Comparison of ENCODE assay signal across 20 cellular contexts in genomic region chr5:152568101-152568500, GRCh38.
"Had no signal": no experiment of that assay in that cellular context is flagged by ENCODE, and none has a peak within 500 bp of the region (broad histone marks: within the 10 kb centered on the region; RNA-seq: fewer than 3 reads in every experiment).

No MANE protein-coding gene starts in this region.

- H3K4me3 ChIP-seq: gastroesophageal sphincter, lung, prostate gland, suprapubic skin, vagina had no signal

- H3K36me3 ChIP-seq: brain microvascular endothelial cell, gastroesophageal sphincter, prostate gland, suprapubic skin, vagina had no signal

- H3K27me3 ChIP-seq: brain microvascular endothelial cell, gastroesophageal sphincter, suprapubic skin, vagina had no signal

- FAIRE-seq: islet of Langerhans had no signal

- H3K27ac ChIP-seq: brain microvascular endothelial cell, gastroesophageal sphincter, prostate gland, suprapubic skin, vagina had no signal

- H3K9me3 ChIP-seq: gastroesophageal sphincter, prostate gland, suprapubic skin, vagina had no signal

- DNase-seq: activated CD4-positive, alpha-beta T cell treated with anti-CD3 and anti-CD28 coated beads for 36 hours; activated CD8-positive, alpha-beta memory T cell treated with anti-CD3 and anti-CD28 coated beads, Interleukin-2, amount 50 U/mL, for 4 hours; activated naive CD4-positive, alpha-beta T cell treated with anti-CD3 and anti-CD28 coated beads for 36 hours; activated T-cell treated with anti-CD3 and anti-CD28 coated beads, Interleukin-2, amount 50 U/mL, for 4 hours; brain microvascular endothelial cell; central memory CD4-positive, alpha-beta T cell; cortex of kidney; effector CD8-positive, alpha-beta T cell; left cardiac atrium; naive B cell; right cardiac atrium; stimulated activated CD4-positive, alpha-beta T cell treated with anti-CD3 and anti-CD28 coated beads, Interleukin-15, amount 100 ng/mL, for 24 hours; stimulated activated CD4-positive, alpha-beta T cell treated with anti-CD3 and anti-CD28 coated beads, Interleukin-2, amount 100 ng/mL, for 48 hours; trophoblast cell had no signal

- H3K4me1 ChIP-seq: gastroesophageal sphincter, prostate gland, suprapubic skin, vagina had no signal
